ENCODE assay signal across 13 cellular contexts in genomic region chr17:5381542-5381941, GRCh38. TPM values are rescaled to one million over a fixed set of nuclear protein-coding genes. Genes with fewer than 3 reads are reported as not detected.
DNase-seq lines count a peak whose midpoint lies in the region; ATAC-seq, FAIRE-seq and TF ChIP-seq lines count a peak whose summit lies in the region.
"Had no signal": no experiment of that assay in that cellular context is flagged by ENCODE, and none has a peak within 500 bp of the region (broad histone marks: within the 10 kb centered on the region; RNA-seq: fewer than 3 reads in every experiment).

No MANE protein-coding gene starts in this region.

- 94 to 96% methylated on average over 4 of the region's 4 CpGs for WGBS in pancreas, 2 donors

- POLR2A ChIA-PET in PC-9 (lab: Charles Lee; ENCODE audit: unreplicated experiment): interaction anchor here (0.6 kb wide), 1 partner anchor 58 kb away, joined by 8 read pairs; the partner anchor contains the start of gene C1QBP

- H3K4me2 ChIP-seq in PC-9: no peak overlapping the region

- H3K27ac ChIP-seq in PC-9 (peak overlapping the region; percentile 24; the same call in 1 of the 2 replicates), dorsolateral prefrontal cortex (peak overlapping the region in 31 of 59 donors; percentile 7 to 62 (median 38)), pancreas (no peak overlapping the region)
- H3K27ac ChIP-seq: thoracic aorta had no signal

- peaks cover 44% of the 10 kb centered on the region for H3K36me3 ChIP-seq in PC-9 (ENCODE audit: low read depth)
- H3K36me3 ChIP-seq in pancreas: peaks cover 0 to 76% (median 36%) of the 10 kb centered on the region in 3 donors

- H3K9me2 ChIP-seq in PC-9 (ENCODE audit: insufficient read depth): no peaks in the 10 kb centered on the region

- BruUV-seq in PC-9 (replicated peaks; lab: Mats Ljungman, UMichigan): no TSS peak

- DNase-seq in GM04503 (ENCODE audit: low read depth) (peak; percentile 7), PC-9 (no peak), dorsolateral prefrontal cortex (no peak), skeletal muscle cell (ENCODE audit: low read depth) (peak; percentile 9), pancreas (no peak), SW 1271 (lab: John Stamatoyannopoulos, UW) (no peak)
- DNase-seq: activated CD8-positive, alpha-beta memory T cell treated with anti-CD3 and anti-CD28 coated beads, Interleukin-2, amount 10 ng/mL, durations not matched to agents 7 days and 5 days; esophagus squamous epithelium; Kasumi-1; right cardiac atrium had no signal

- TF ChIP-seq CTCF in PC-9 (conservative IDR thresholded peaks at IDR 0.05) (no peak), dorsolateral prefrontal cortex (IDR thresholded peaks at IDR 0.05 in 54 of 56, conservative IDR thresholded peaks at IDR 0.05 in 2 of 56; ENCODE audit: low read depth in 1 of 56, partially characterized antibody in 56 of 56) (no peak), pancreas (IDR thresholded peaks at IDR 0.05) (no peak)

- H3K4me3 ChIP-seq in PC-9: no peak overlapping the region
- H3K4me3 ChIP-seq in dorsolateral prefrontal cortex: no peak overlapping the region
- H3K4me3 ChIP-seq in skeletal muscle cell (ENCODE audit: low read depth, low read length): no peak overlapping the region
- no peak overlapping the region for H3K4me3 ChIP-seq in pancreas
- H3K4me3 ChIP-seq: esophagus squamous epithelium, thoracic aorta had no signal

- CTCF ChIA-PET in PC-9 (lab: Charles Lee): no interaction called here

- peaks cover 13% of the 10 kb centered on the region for H4K20me1 ChIP-seq in PC-9 (ENCODE audit: insufficient read depth)

- no peaks in the 10 kb centered on the region for H3K79me2 ChIP-seq in PC-9 (ENCODE audit: low read depth)

- H3K9me3 ChIP-seq in PC-9 (ENCODE audit: insufficient read depth, low read depth) (no peaks in the 10 kb centered on the region), pancreas (no peaks in the 10 kb centered on the region)
- H3K9me3 ChIP-seq: esophagus squamous epithelium, thoracic aorta had no signal

- peaks cover 44% of the 10 kb centered on the region for H3F3A ChIP-seq in PC-9 (ENCODE audit: insufficient read depth, low read depth)

- ATAC-seq in GM18517 (IDR thresholded peaks at IDR 0.05; ENCODE audit: unreplicated experiment) (no peak), pancreas (no peak)
- ATAC-seq: activated CD8-positive, alpha-beta memory T cell treated with anti-CD3 and anti-CD28 coated beads, Interleukin-2, amount 10 ng/mL, durations not matched to agents 7 days and 5 days had no signal

- FAIRE-seq in pancreas (lab: Jason Lieb, UNC): no peak
- FAIRE-seq: GM18507 had no signal

- no peak overlapping the region for H2AFZ ChIP-seq in PC-9

- H3K4me1 ChIP-seq in PC-9 (replicated peaks; ENCODE audit: insufficient read depth) (peaks cover 4% of the 10 kb centered on the region; the same call in 1 of the 2 replicates), pancreas (no peaks in the 10 kb centered on the region)
- H3K4me1 ChIP-seq: esophagus squamous epithelium had no signal

- intact Hi-C loops in PC-9 (cut with micrococcal nuclease; ENCODE audit: unreplicated experiment): loop anchor here (5.0 kb wide), 1 partner anchor 134 kb away; no protein-coding TSS in a partner anchor
- intact Hi-C loops in dorsolateral prefrontal cortex (cut with DNase I): no loop called here
- intact Hi-C loops in pancreas (cut with DNase I): no loop called here

- H3K27me3 ChIP-seq in PC-9 (ENCODE audit: insufficient read depth, low read depth) (no peaks in the 10 kb centered on the region), dorsolateral prefrontal cortex (no peaks in the 10 kb centered on the region), pancreas (no peaks in the 10 kb centered on the region)
- H3K27me3 ChIP-seq: esophagus squamous epithelium had no signal

RNA-seq across cellular contexts. Expression of gene NUP88, which starts 37.9 kb away (rescaled TPM):
- 88.6 and 93.1 TPM in 2 replicates for total RNA-seq in PC-9 (2021)
- 10 to 100 TPM; 34.5 to 69.6 (median 50.1) TPM for total RNA-seq in dorsolateral prefrontal cortex
- total RNA-seq in pancreas: 10 to 100 TPM; 13.1 to 28.4 (median 24.0) TPM
- polyA plus RNA-seq in pancreas: 10 to 100 TPM; 38.1 to 41.0 TPM

RNA-seq across cellular contexts. Expression of gene RPAIN, which starts 38.4 kb away (rescaled TPM):
- 56.3 and 70.2 TPM in 2 replicates for total RNA-seq in PC-9 (2021)
- total RNA-seq in dorsolateral prefrontal cortex: 10 to 100 TPM; 36.8 to 71.8 (median 57.1) TPM
- 10 to 100 TPM; 13.3 to 19.7 (median 13.6) TPM for total RNA-seq in pancreas
- polyA plus RNA-seq in pancreas: 10 to 100 TPM; 23.6 to 39.2 TPM

RNA-seq across cellular contexts. Expression of gene C1QBP, which starts 57.4 kb away (rescaled TPM):
- 206 and 230 TPM in 2 replicates for total RNA-seq in PC-9 (2021)
- 100 to 1,000 TPM in 2 of 120 experiments, 10 to 100 TPM in 118; 45.6 to 101 (median 78.2) TPM for total RNA-seq in dorsolateral prefrontal cortex
- 10 to 100 TPM; 23.7 to 56.2 (median 46.8) TPM for total RNA-seq in pancreas
- 10 to 100 TPM; 42.3 to 68.2 TPM for polyA plus RNA-seq in pancreas

Comparison
In these comparisons a context has a peak if more than half of its experiments do, and no peak if none do; other contexts are left out.
1. DNase-seq: peak in GM04503 (single experiment) and skeletal muscle cell (single experiment); none in PC-9 (0 of 2), dorsolateral prefrontal cortex (0 of 10), pancreas (0 of 6) and SW 1271 (0 of 2).
2. H3K27ac ChIP-seq: peak in PC-9 (single experiment) and dorsolateral prefrontal cortex (31 of 59); none in pancreas (0 of 4).